Comparison of ENCODE assay signal across 8 cellular contexts in genomic region chr2:9235388-9236344, GRCh38. TPM values are rescaled to one million over a fixed set of nuclear protein-coding genes. Genes with fewer than 3 reads are reported as not detected.
DNase-seq lines count a peak whose midpoint lies in the region; ATAC-seq, FAIRE-seq and TF ChIP-seq lines count a peak whose summit lies in the region.

No MANE protein-coding gene starts in this region.

- TF ChIP-seq CTCF in NB4 (IDR thresholded peaks at IDR 0.05; ENCODE audit: low read depth, low read length) (no peak), bronchial epithelial cell (IDR thresholded peaks at IDR 0.05; ENCODE audit: insufficient read depth, low read length, severe bottlenecking) (no peak), liver (IDR thresholded peaks at IDR 0.05; ENCODE audit: low read depth, low read length, missing input control) (no peak)

- H3K36me3 ChIP-seq in bronchial epithelial cell (ENCODE audit: control insufficient read depth, insufficient read depth, low read length), result peaks cover 1% of the 10 kb centered on the region
- H3K36me3 ChIP-seq in liver (ENCODE audit: control insufficient read depth in 4 of 4, insufficient read depth in 3 of 4, low read depth in 1 of 4, low read length in 3 of 4), result no peaks in the 10 kb centered on the region

- TF ChIP-seq RAD21 in liver (IDR thresholded peaks at IDR 0.05), result no peak

- no peak for ATAC-seq in HG03571 (IDR thresholded peaks at IDR 0.05; ENCODE audit: unreplicated experiment)
- no peak for ATAC-seq in GM21515 (IDR thresholded peaks at IDR 0.05; ENCODE audit: unreplicated experiment)

- peak; percentile 39 for DNase-seq in NB4 (ENCODE audit: low read depth)
- DNase-seq in bronchial epithelial cell (ENCODE audit: low read depth), result peak; percentile 72
- no peak for DNase-seq in NCI-H510A (lab: John Stamatoyannopoulos, UW)
- no peak for DNase-seq in NCI-H345 treated with DMSO at 0.1 percent for 48 hours (lab: John Stamatoyannopoulos, UW; ENCODE audit: unreplicated experiment)

- WGBS in liver, result 89% methylated on average over 20 of the region's 20 CpGs

- H3K9me3 ChIP-seq in liver (ENCODE audit: control insufficient read depth in 4 of 4, low read length in 3 of 4), result no peaks in the 10 kb centered on the region

- H3K4me3 ChIP-seq in NB4 (ENCODE audit: low read depth, low read length), result peak overlapping the region; percentile 17
- H3K4me3 ChIP-seq in bronchial epithelial cell (ENCODE audit: low read depth, low read length), result no peak overlapping the region
- H3K4me3 ChIP-seq in liver (ENCODE audit: low read depth in 1 of 3, low read length in 3 of 3), result no peak overlapping the region

- H3K27me3 ChIP-seq in bronchial epithelial cell (ENCODE audit: control insufficient read depth, insufficient read depth, low read length) (no peaks in the 10 kb centered on the region), liver (ENCODE audit: control insufficient read depth in 4 of 4, insufficient read depth in 4 of 4, low read length in 3 of 4) (no peaks in the 10 kb centered on the region)

- peaks cover 0 to 11% (median 3%) of the 10 kb centered on the region in 4 donors for H3K4me1 ChIP-seq in liver (ENCODE audit: control insufficient read depth in 4 of 4, insufficient read depth in 4 of 4, low read length in 3 of 4)

- no peak for TF ChIP-seq POLR2A in NB4 (IDR thresholded peaks at IDR 0.05; ENCODE audit: extremely low read depth, insufficient read length)

- FAIRE-seq in bronchial epithelial cell (lab: Jason Lieb, UNC), result no peak

- no peak overlapping the region for H3K9ac ChIP-seq in liver (ENCODE audit: low read depth in 1 of 2, low read length in 2 of 2)

- H3K27ac ChIP-seq in liver (ENCODE audit: low read depth in 1 of 2, low read length in 2 of 2) (peak overlapping the region; percentile 28 to 38), temporal lobe (ENCODE audit: low read depth, low read length) (peak overlapping the region; percentile 14)

TF ChIP-seq in liver, 16 proteins besides CTCF, POLR2A, EP300 and RAD21:
- no peak for TF ChIP-seq HNF4G (IDR thresholded peaks at IDR 0.05)
- TF ChIP-seq, protein P1, sequence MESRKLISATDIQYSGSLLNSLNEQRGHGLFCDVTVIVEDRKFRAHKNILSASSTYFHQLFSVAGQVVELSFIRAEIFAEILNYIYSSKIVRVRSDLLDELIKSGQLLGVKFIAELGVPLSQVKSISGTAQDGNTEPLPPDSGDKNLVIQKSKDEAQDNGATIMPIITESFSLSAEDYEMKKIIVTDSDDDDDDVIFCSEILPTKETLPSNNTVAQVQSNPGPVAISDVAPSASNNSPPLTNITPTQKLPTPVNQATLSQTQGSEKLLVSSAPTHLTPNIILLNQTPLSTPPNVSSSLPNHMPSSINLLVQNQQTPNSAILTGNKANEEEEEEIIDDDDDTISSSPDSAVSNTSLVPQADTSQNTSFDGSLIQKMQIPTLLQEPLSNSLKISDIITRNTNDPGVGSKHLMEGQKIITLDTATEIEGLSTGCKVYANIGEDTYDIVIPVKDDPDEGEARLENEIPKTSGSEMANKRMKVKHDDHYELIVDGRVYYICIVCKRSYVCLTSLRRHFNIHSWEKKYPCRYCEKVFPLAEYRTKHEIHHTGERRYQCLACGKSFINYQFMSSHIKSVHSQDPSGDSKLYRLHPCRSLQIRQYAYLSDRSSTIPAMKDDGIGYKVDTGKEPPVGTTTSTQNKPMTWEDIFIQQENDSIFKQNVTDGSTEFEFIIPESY (IDR thresholded peaks at IDR 0.05), result no peak

RNA-seq across cellular contexts. Expression of gene ASAP2, which starts 29.1 kb away (rescaled TPM):
- total RNA-seq in bronchial epithelial cell, result 20.0 and 25.5 TPM in 2 replicates
- total RNA-seq in liver, result 1 to 10 TPM; 3.5 to 5.9 TPM
- polyA plus RNA-seq in liver, result 1 to 10 TPM in 1 of 2 donors, under 1 TPM in 1; 0.36 to 1.6 TPM
- total RNA-seq in temporal lobe, result 44.5 TPM

Comparison
In these comparisons a context has a peak if more than half of its experiments do, and no peak if none do; other contexts are left out.
1. DNase-seq: peak in NB4 (single experiment) and bronchial epithelial cell (single experiment); none in NCI-H510A (single experiment) and NCI-H345 treated with DMSO at 0.1 percent for 48 hours (single experiment).